Comparison of ENCODE assay signal across 19 cellular contexts in the genomic region with DNA sequence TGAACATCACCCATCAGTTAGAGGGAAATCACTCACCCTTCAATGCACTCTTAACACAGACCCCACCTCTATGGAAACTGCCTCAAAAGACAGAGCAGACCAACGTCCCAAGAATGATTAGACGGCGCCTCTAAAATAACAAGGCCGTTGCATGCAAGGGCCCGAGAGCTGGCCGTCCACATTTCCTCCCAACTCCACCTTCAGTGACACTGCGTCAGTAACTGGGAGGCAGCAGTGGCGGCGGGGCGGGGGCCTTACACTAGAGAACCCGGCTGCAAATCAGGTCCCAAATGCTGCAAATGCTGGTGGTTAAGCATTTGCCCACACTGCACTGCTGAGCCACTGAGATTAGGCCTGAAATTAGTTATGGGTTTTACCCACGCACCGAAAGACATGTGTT.
DNase-seq lines count a peak whose midpoint lies in the region; ATAC-seq and TF ChIP-seq lines count a peak whose summit lies in the region.
"Had no signal": no experiment of that assay in that cellular context is flagged by ENCODE, and none has a peak within 500 bp of the region (broad histone marks: within the 10 kb centered on the region; RNA-seq: fewer than 3 reads in every experiment).

No MANE protein-coding gene starts in this region.

- peaks cover 7% of the 10 kb centered on the region for H3K9me3 Mint-ChIP-seq in glutamatergic neuron (ENCODE audit: unreplicated experiment)

- no peaks in the 10 kb centered on the region for H3F3A ChIP-seq in smooth muscle cell (ENCODE audit: low read depth)

- H3K9me3 ChIP-seq in BLaER1, result no peaks in the 10 kb centered on the region
- H3K9me3 ChIP-seq in smooth muscle cell (replicated peaks; ENCODE audit: low read depth), result no peaks in the 10 kb centered on the region
- H3K9me3 ChIP-seq: BE2C had no signal

- no peaks in the 10 kb centered on the region for H3K36me3 Mint-ChIP-seq in glutamatergic neuron (ENCODE audit: unreplicated experiment)
- H3K36me3 Mint-ChIP-seq: CD4-positive, alpha-beta memory T cell had no signal

- DNase-seq in NCI-H2227 treated with DMSO at 0.1 percent for 48 hours (lab: John Stamatoyannopoulos, UW) (peak; percentile 67), glutamatergic neuron (no peak), posterior vena cava (ENCODE audit: low spot score) (peak; percentile 76), smooth muscle cell (lab: John Stamatoyannopoulos, UW; ENCODE audit: unreplicated experiment) (no peak), DMS 273 (lab: John Stamatoyannopoulos, UW; ENCODE audit: unreplicated experiment) (no peak)
- DNase-seq: BE2C; Calu3; CD4-positive, alpha-beta memory T cell; HCEC 1CT; Karpas-422; NCI-H2081; NCI-H226; NCI-H82; PC-3; SIG-M5 had no signal

- no peak for TF ChIP-seq CTCF in glutamatergic neuron (IDR thresholded peaks at IDR 0.05; ENCODE audit: partially characterized antibody, unreplicated experiment)
- no peak for TF ChIP-seq CTCF in smooth muscle cell (IDR thresholded peaks at IDR 0.05; ENCODE audit: borderline replicate concordance, insufficient read depth, poor library complexity, severe bottlenecking)

- peak overlapping the region; percentile 77 for H3K27ac Mint-ChIP-seq in glutamatergic neuron (ENCODE audit: unreplicated experiment)
- H3K27ac Mint-ChIP-seq: CD4-positive, alpha-beta memory T cell; IgD-negative memory B cell had no signal

- WGBS in smooth muscle cell (ENCODE audit: low lambda C conversion rate), result 84% methylated on average over 13 of the region's 13 CpGs

- H3K4me1 ChIP-seq in BLaER1 (peaks cover 39% of the 10 kb centered on the region), smooth muscle cell (ENCODE audit: low read depth) (peaks cover 8% of the 10 kb centered on the region)
- H3K4me1 ChIP-seq: BE2C had no signal

- peak overlapping the region; percentile 24 for H3K4me3 Mint-ChIP-seq in glutamatergic neuron (ENCODE audit: unreplicated experiment)
- H3K4me3 Mint-ChIP-seq: CD4-positive, alpha-beta memory T cell; IgD-negative memory B cell had no signal

- H3K4me3 ChIP-seq in BLaER1, result no peak overlapping the region
- no peak overlapping the region for H3K4me3 ChIP-seq in smooth muscle cell

- intact Hi-C loops in posterior vena cava (cut with DNase I), result no loop called here

- H4K20me1 ChIP-seq in BLaER1, result no peaks in the 10 kb centered on the region
- no peaks in the 10 kb centered on the region for H4K20me1 ChIP-seq in smooth muscle cell (ENCODE audit: low read depth)

- no peak overlapping the region for H3K27ac ChIP-seq in BLaER1
- no peak overlapping the region for H3K27ac ChIP-seq in smooth muscle cell (ENCODE audit: low read depth)

- no peaks in the 10 kb centered on the region for H3K36me3 ChIP-seq in BLaER1
- H3K36me3 ChIP-seq in smooth muscle cell (ENCODE audit: low read depth), result no peaks in the 10 kb centered on the region
- H3K36me3 ChIP-seq: BE2C had no signal

- H3K27me3 Mint-ChIP-seq in glutamatergic neuron (ENCODE audit: unreplicated experiment), result peaks cover 10% of the 10 kb centered on the region

- peak overlapping the region; percentile 64 for H3K4me2 ChIP-seq in BLaER1
- H3K4me2 ChIP-seq in smooth muscle cell, result no peak overlapping the region

- H2AFZ ChIP-seq in smooth muscle cell (ENCODE audit: low read depth), result no peak overlapping the region

- peaks cover 37% of the 10 kb centered on the region for H3K4me1 Mint-ChIP-seq in glutamatergic neuron (ENCODE audit: low read depth, unreplicated experiment)
- H3K4me1 Mint-ChIP-seq: CD4-positive, alpha-beta memory T cell; IgD-negative memory B cell had no signal

- no peaks in the 10 kb centered on the region for H3K79me2 ChIP-seq in smooth muscle cell (ENCODE audit: low read depth)

- H3K27me3 ChIP-seq in BLaER1, result no peaks in the 10 kb centered on the region
- no peaks in the 10 kb centered on the region for H3K27me3 ChIP-seq in smooth muscle cell (ENCODE audit: low read depth)
- H3K27me3 ChIP-seq: BE2C had no signal

- H3K9ac ChIP-seq in BLaER1 (no peak overlapping the region), smooth muscle cell (ENCODE audit: low read depth) (no peak overlapping the region)

- ATAC-seq in HG02623 (IDR thresholded peaks at IDR 0.05; ENCODE audit: unreplicated experiment), result no peak
- ATAC-seq: SK-N-SH treated with all-trans-retinoic acid at 6 μM for 48 hours had no signal

Comparison
In these comparisons a context has a peak if more than half of its experiments do, and no peak if none do; other contexts are left out.
1. DNase-seq: peak in NCI-H2227 treated with DMSO at 0.1 percent for 48 hours (single experiment) and posterior vena cava (single experiment); none in glutamatergic neuron (single experiment), smooth muscle cell (single experiment) and DMS 273 (single experiment).